ENCODE assay signal across 13 cellular contexts in the genomic region with DNA sequence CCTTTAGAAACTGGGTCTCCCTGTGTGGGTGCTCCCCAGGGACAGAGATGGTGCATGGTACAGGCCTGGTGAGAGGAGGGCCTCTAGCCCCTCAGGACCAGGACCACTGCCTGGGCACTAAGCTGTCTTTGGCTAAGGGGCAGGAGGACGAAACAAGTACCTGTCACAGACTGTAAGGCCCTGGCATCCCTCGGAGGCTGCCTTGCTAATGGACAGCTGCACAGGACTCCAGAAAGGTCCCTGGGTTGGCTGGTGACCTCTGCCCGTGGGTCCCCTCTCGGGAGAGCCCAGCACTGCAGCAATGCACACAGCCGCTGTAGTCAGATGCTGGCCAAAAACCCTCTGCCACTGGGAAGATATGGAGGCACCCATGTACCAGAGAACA. TPM values are rescaled to one million over a fixed set of nuclear protein-coding genes. Genes with fewer than 3 reads are reported as not detected.
A peak's percentile ranks its signal among the peaks of the same experiment; 100 is the strongest.
DNase-seq lines count a peak whose midpoint lies in the region; ATAC-seq and TF ChIP-seq lines count a peak whose summit lies in the region.
"Had no signal": no experiment of that assay in that cellular context is flagged by ENCODE, and none has a peak within 500 bp of the region (broad histone marks: within the 10 kb centered on the region; RNA-seq: fewer than 3 reads in every experiment).

No MANE protein-coding gene starts in this region.

- H2BK20ac ChIP-seq in IMR-90 (ENCODE audit: low read depth, low read length), result peak overlapping the region; percentile 81

- peaks cover 53 to 93% of the 10 kb centered on the region in 2 experiments for H3K79me1 ChIP-seq in IMR-90 (ENCODE audit: low read depth in 1 of 2, low read length in 2 of 2)

- DNase-seq in IMR-90, result no peak
- DNase-seq in central memory CD8-positive, alpha-beta T cell (ENCODE audit: low spot score in 2 of 2), result no peak
- peak in 2 of 3 donors; percentile 10 to 30 for DNase-seq in mucosa of descending colon
- no peak for DNase-seq in thyroid gland
- no peak for DNase-seq in KG1 (lab: John Stamatoyannopoulos, UW)
- DNase-seq: activated CD4-positive, alpha-beta T cell treated with anti-CD3 and anti-CD28 coated beads for 4 hours; NK-92 treated with Interleukin-12 subunit alpha and Interleukin-12 subunit beta, amount 100 ng/mL, for 24 hours; stimulated activated CD4-positive, alpha-beta T cell treated with anti-CD3 and anti-CD28 coated beads, Interleukin-1b, Interleukin-23, amount 100 ng/mL, for 48 hours; tibial artery had no signal

- no peak for TF ChIP-seq POLR2A in IMR-90 (IDR thresholded peaks at IDR 0.05; ENCODE audit: low read depth, low read length)
- TF ChIP-seq POLR2A in thyroid gland (IDR thresholded peaks at IDR 0.05), result no peak

- H3K4me3 Mint-ChIP-seq in central memory CD8-positive, alpha-beta T cell, result no peak overlapping the region

- H3K27me3 ChIP-seq in IMR-90 (ENCODE audit: control insufficient read depth, insufficient read depth, low read length) (no peaks in the 10 kb centered on the region), thyroid gland (no peaks in the 10 kb centered on the region)
- H3K27me3 ChIP-seq: tibial artery had no signal

- dilution Hi-C loops in IMR-90 (cut with HindIII; ENCODE audit: low sequenced_read_pairs, unreplicated experiment), result no loop called here

- peak overlapping the region; percentile 99 for H2BK120ac ChIP-seq in IMR-90 (ENCODE audit: low read depth, low read length)

- H4K91ac ChIP-seq in IMR-90 (ENCODE audit: insufficient read depth, low read depth, low read length), result peak overlapping the region; percentile 99

- no peaks in the 10 kb centered on the region for H3K9me3 Mint-ChIP-seq in central memory CD8-positive, alpha-beta T cell
- H3K9me3 Mint-ChIP-seq: activated naive CD4-positive, alpha-beta T cell treated with anti-CD3 and anti-CD28 coated beads, Interleukin-2, amount 50 U/mL, for 72 hours had no signal

- H2AK9ac ChIP-seq in IMR-90 (replicated peaks; ENCODE audit: low read depth, low read length, poor library complexity), result peak overlapping the region; percentile 57

- H3K4me1 ChIP-seq in IMR-90 (ENCODE audit: control insufficient read depth, insufficient read depth, low read length) (peaks cover 82% of the 10 kb centered on the region), mucosa of descending colon (ENCODE audit: low read depth) (peaks cover 24% of the 10 kb centered on the region), thyroid gland (peaks cover 26 to 48% of the 10 kb centered on the region in 2 donors)

- H3K56ac ChIP-seq in IMR-90 (ENCODE audit: extremely low read depth, insufficient read depth, low read length), result no peak overlapping the region

- peaks cover 67% of the 10 kb centered on the region for H4K20me1 ChIP-seq in IMR-90 (ENCODE audit: insufficient read depth, low read length)

- POLR2A ChIA-PET in IMR-90 (lab: Charles Lee; ENCODE audit: unreplicated experiment), result interaction anchor here (0.9 kb wide), 1 partner anchor 11 kb away, joined by 3 read pairs; no protein-coding TSS in a partner anchor

- H2AK5ac ChIP-seq in IMR-90 (ENCODE audit: low read depth, low read length), result peak overlapping the region; percentile 92

- peaks cover 46% of the 10 kb centered on the region for H3K36me3 ChIP-seq in IMR-90 (ENCODE audit: control insufficient read depth, insufficient read depth, low read length)
- no peaks in the 10 kb centered on the region for H3K36me3 ChIP-seq in mucosa of descending colon (ENCODE audit: low read depth)
- H3K36me3 ChIP-seq in thyroid gland, result no peaks in the 10 kb centered on the region
- H3K36me3 ChIP-seq: tibial artery had no signal

- H3K36me3 Mint-ChIP-seq in central memory CD8-positive, alpha-beta T cell (ENCODE audit: insufficient read depth), result peaks cover 2% of the 10 kb centered on the region
- H3K36me3 Mint-ChIP-seq: activated naive CD4-positive, alpha-beta T cell treated with anti-CD3 and anti-CD28 coated beads, Interleukin-2, amount 50 U/mL, for 72 hours had no signal

- H2BK15ac ChIP-seq in IMR-90 (ENCODE audit: low read depth, low read length), result peak overlapping the region; percentile 46; the same call in 2 of the 3 replicates

- peak overlapping the region; percentile 15 for H2AFZ ChIP-seq in IMR-90 (replicated peaks; ENCODE audit: low read length, poor library complexity)

- intact Hi-C loops in IMR-90 (cut with micrococcal nuclease) (no loop called here), mucosa of descending colon (cut with DNase I, micrococcal nuclease) (no loop called here), thyroid gland (cut with DNase I) (no loop called here)

- 97% methylated on average over 4 of the region's 5 CpGs; no CpG with 5 or more reads in 1 of the 2 experiments for WGBS in IMR-90 (ENCODE audit: extremely low coverage in 2 of 2, insufficient read length in 1 of 2), 2 experiments
- 84 to 85% methylated on average over 2 to 4 of the region's 5 CpGs for WGBS in thyroid gland, 2 donors

- peak overlapping the region; percentile 99 for H3K4ac ChIP-seq in IMR-90 (ENCODE audit: low read depth, low read length)

- peaks cover 11% of the 10 kb centered on the region for H3K4me1 Mint-ChIP-seq in central memory CD8-positive, alpha-beta T cell

- H4K8ac ChIP-seq in IMR-90 (ENCODE audit: low read depth in 2 of 2, low read length in 2 of 2), result peak overlapping the region; percentile 87 to 95; a peak in 3 of 4 replicates

- peaks cover 69% of the 10 kb centered on the region for H3K9me1 ChIP-seq in IMR-90 (ENCODE audit: insufficient read depth, low read length)

- CTCF ChIA-PET in IMR-90 (lab: Yijun Ruan, JAX), result interaction anchor here (1.3 kb wide), 1 partner anchor 12 kb away, joined by 3 read pairs; no protein-coding TSS in a partner anchor

- in situ Hi-C loops in IMR-90 (cut with MboI; ENCODE audit: low sequenced_read_pairs), result loop anchor here (25.0 kb wide), 1 partner anchor 417 kb away; a partner anchor contains a TSS

- H3K4me3 ChIP-seq in IMR-90 (ENCODE audit: insufficient read depth, low read depth, low read length), result no peak overlapping the region
- no peak overlapping the region for H3K4me3 ChIP-seq in mucosa of descending colon
- H3K4me3 ChIP-seq in thyroid gland (replicated peaks in 1 of 3), result no peak overlapping the region
- H3K4me3 ChIP-seq: tibial artery had no signal

- H3K9ac ChIP-seq in IMR-90 (ENCODE audit: low read depth, low read length), result peak overlapping the region; percentile 7; the same call in 1 of the 2 replicates

- peak overlapping the region; percentile 84 for H3K18ac ChIP-seq in IMR-90 (ENCODE audit: low read depth, low read length)

- H2BK5ac ChIP-seq in IMR-90 (ENCODE audit: low read depth, low read length, poor library complexity, severe bottlenecking), result peak overlapping the region; percentile 99

- no peak for TF ChIP-seq CTCF in IMR-90 (conservative IDR thresholded peaks at IDR 0.05; ENCODE audit: low read depth, low read length)
- no peak for TF ChIP-seq CTCF in mucosa of descending colon (IDR thresholded peaks at IDR 0.05)
- TF ChIP-seq CTCF in thyroid gland (IDR thresholded peaks at IDR 0.05), result no peak

- peak overlapping the region; percentile 50; the same call in 1 of the 2 replicates for H3K23ac ChIP-seq in IMR-90 (ENCODE audit: low read depth, low read length)

- no peak overlapping the region for H3K4me2 ChIP-seq in IMR-90 (ENCODE audit: low read depth, low read length)

- H3K9me3 ChIP-seq in IMR-90 (ENCODE audit: control insufficient read depth, insufficient read depth, low read length), result no peaks in the 10 kb centered on the region
- no peaks in the 10 kb centered on the region for H3K9me3 ChIP-seq in mucosa of descending colon
- no peaks in the 10 kb centered on the region for H3K9me3 ChIP-seq in thyroid gland
- H3K9me3 ChIP-seq: tibial artery had no signal

- H3K14ac ChIP-seq in IMR-90 (replicated peaks; ENCODE audit: low read depth, low read length), result peak overlapping the region; percentile 78; the same call in 1 of the 2 replicates

- no peak for TF ChIP-seq RAD21 in IMR-90 (IDR thresholded peaks at IDR 0.05; ENCODE audit: low read length)

- H3K27ac ChIP-seq in IMR-90 (ENCODE audit: insufficient read depth, low read length), result peak overlapping the region; percentile 95
- H3K27ac ChIP-seq in thyroid gland, result peak overlapping the region in 2 of 3 donors; percentile 83 to 92
- H3K27ac ChIP-seq: tibial artery had no signal

- peak overlapping the region; percentile 65 for H4K5ac ChIP-seq in IMR-90 (ENCODE audit: low read depth, low read length)

- no peak for ATAC-seq in IMR-90 (ENCODE audit: low read depth)
- no peak for ATAC-seq in central memory CD8-positive, alpha-beta T cell (replicated peaks; ENCODE audit: extremely low read depth, poor library complexity, severe bottlenecking)
- ATAC-seq in mucosa of descending colon, result no peak
- ATAC-seq in GM21526 (IDR thresholded peaks at IDR 0.05; ENCODE audit: low FRiP score, unreplicated experiment), result no peak
- no peak for ATAC-seq in HG03354 (IDR thresholded peaks at IDR 0.05; ENCODE audit: poor library complexity, severe bottlenecking, unreplicated experiment)
- ATAC-seq: activated naive CD4-positive, alpha-beta T cell treated with anti-CD3 and anti-CD28 coated beads, Interleukin-2, amount 50 U/mL, for 72 hours had no signal

- no TSS peak for BruUV-seq in IMR-90 (replicated peaks; lab: Mats Ljungman, UMichigan)

- H3K27me3 Mint-ChIP-seq in central memory CD8-positive, alpha-beta T cell, result no peaks in the 10 kb centered on the region
- H3K27me3 Mint-ChIP-seq: progenitor cell of endocrine pancreas had no signal

- peak overlapping the region; percentile 19 for H3K27ac Mint-ChIP-seq in central memory CD8-positive, alpha-beta T cell (ENCODE audit: low read depth)
- H3K27ac Mint-ChIP-seq: activated naive CD4-positive, alpha-beta T cell treated with anti-CD3 and anti-CD28 coated beads, Interleukin-2, amount 50 U/mL, for 72 hours had no signal

TF ChIP-seq in IMR-90, 13 proteins besides CTCF, POLR2A, EP300 and RAD21:
- TF ChIP-seq MAZ (IDR thresholded peaks at IDR 0.05; ENCODE audit: borderline replicate concordance, low read depth, low read length), result no peak
- no peak for TF ChIP-seq MXI1 (IDR thresholded peaks at IDR 0.05; ENCODE audit: borderline replicate concordance, low read depth, low read length)
- TF ChIP-seq FOS (IDR thresholded peaks at IDR 0.05; ENCODE audit: low read depth, low read length), result no peak

RNA-seq across cellular contexts. Expression of a gene that starts 14.3 kb away (rescaled TPM):
- total RNA-seq in IMR-90 (2012; rRNA removed), result 29.7 and 29.9 TPM in 2 replicates
- polyA plus RNA-seq in IMR-90 (2012; rRNA removed), result 36.9 and 39.7 TPM in 2 replicates
- polyA plus RNA-seq in IMR-90 (2012; cell fraction: cytosol; rRNA removed), result 22.1 and 48.3 TPM in 2 replicates
- 21.0 and 34.4 TPM in 2 replicates for polyA plus RNA-seq in IMR-90 (2012; cell fraction: nucleus; rRNA removed; ENCODE audit: low replicate concordance)
- 10 to 100 TPM; 30.8 to 39.6 (median 32.2) TPM for total RNA-seq in mucosa of descending colon
- 10 to 100 TPM; 27.1 to 35.6 (median 32.5) TPM for total RNA-seq in thyroid gland

Comparison
In these comparisons a context has a peak if more than half of its experiments do, and no peak if none do; other contexts are left out.
1. DNase-seq: peak in mucosa of descending colon (2 of 3); none in IMR-90 (single experiment), central memory CD8-positive, alpha-beta T cell (0 of 2), thyroid gland (0 of 2) and KG1 (single experiment).